In the genomic region with DNA sequence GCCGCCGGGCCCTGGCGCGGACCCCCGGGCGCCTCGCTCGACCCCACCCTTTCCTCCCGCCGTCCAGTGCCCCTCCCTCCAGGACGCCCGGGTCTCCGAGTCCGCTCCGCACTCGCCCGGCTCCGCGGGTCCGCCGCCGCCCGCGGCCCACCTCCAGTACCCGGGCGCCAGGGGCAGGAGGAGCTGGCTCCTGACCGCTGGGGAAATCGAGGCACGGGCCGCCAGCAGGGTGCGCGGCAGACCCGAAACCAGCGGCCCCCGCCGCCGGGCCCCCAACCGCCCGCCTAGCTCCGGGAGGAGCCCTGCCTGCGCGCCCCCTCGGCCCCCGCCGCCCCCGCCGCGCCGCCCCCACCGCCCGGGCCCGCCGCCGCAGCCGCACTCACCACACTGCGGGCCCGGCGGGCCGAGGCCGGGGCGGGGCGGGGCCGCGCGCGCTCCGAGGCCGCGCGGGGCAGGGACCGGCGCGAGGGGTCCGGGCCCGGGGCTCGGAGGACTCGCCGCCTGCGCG, we compare ENCODE assay signal across 9 cellular contexts. TPM values are rescaled to one million over a fixed set of nuclear protein-coding genes. Genes with fewer than 3 reads are reported as not detected.
DNase-seq lines count a peak whose midpoint lies in the region; ATAC-seq, FAIRE-seq and TF ChIP-seq lines count a peak whose summit lies in the region.
"Had no signal": no experiment of that assay in that cellular context is flagged by ENCODE, and none has a peak within 500 bp of the region (broad histone marks: within the 10 kb centered on the region; RNA-seq: fewer than 3 reads in every experiment).

No MANE protein-coding gene starts in this region.

- no peaks in the 10 kb centered on the region for H3K9me2 ChIP-seq in PC-3 (replicated peaks; ENCODE audit: low read length)

- H3K4me3 ChIP-seq in PC-3 (ENCODE audit: low read length) (peak overlapping the region; percentile 75), epithelial cell of esophagus (ENCODE audit: low read length) (peak overlapping the region; percentile 70), pancreas (peak overlapping the region; percentile 84 to 93 (median 90))

- H3K79me2 ChIP-seq in PC-3 (ENCODE audit: low read length): peaks cover 61% of the 10 kb centered on the region

- H3K9me3 ChIP-seq in PC-3 (ENCODE audit: low read length): no peaks in the 10 kb centered on the region
- no peaks in the 10 kb centered on the region for H3K9me3 ChIP-seq in pancreas

- TF ChIP-seq CTCF in PC-3 (conservative IDR thresholded peaks at IDR 0.05; ENCODE audit: low read depth, low read length) (no peak), epithelial cell of esophagus (IDR thresholded peaks at IDR 0.05; ENCODE audit: insufficient read depth, low read depth, low read length, missing control alignments) (no peak), pancreas (IDR thresholded peaks at IDR 0.05) (no peak)

- DNase-seq in Caki2 (ENCODE audit: low read depth): peak; percentile 30
- DNase-seq in PC-3: no peak
- DNase-seq in epithelial cell of esophagus (ENCODE audit: low read depth): no peak
- peak in 1 of 6 donors; percentile 84 for DNase-seq in pancreas
- DNase-seq in DMS114 treated with DMSO at 0.1 percent for 48 hours (lab: John Stamatoyannopoulos, UW; ENCODE audit: unreplicated experiment): no peak
- no peak for DNase-seq in posterior cingulate gyrus

- H3K36me3 ChIP-seq in PC-3 (ENCODE audit: low read depth, low read length) (peaks cover 2% of the 10 kb centered on the region; the same call in 1 of the 2 replicates), pancreas (peaks cover 0 to 6% (median 0%) of the 10 kb centered on the region in 3 donors)

- POLR2A ChIA-PET in PC-3 (lab: Charles Lee; ENCODE audit: unreplicated experiment): interaction anchor here (0.6 to 1.0 kb wide), 3 partner anchors 15 to 111 kb away, joined by 4 to 6 read pairs (median 4); a partner anchor contains a TSS

- no peaks in the 10 kb centered on the region for H3F3A ChIP-seq in PC-3 (ENCODE audit: low read length, unreplicated experiment)

- peak overlapping the region; percentile 87 for H3K4me2 ChIP-seq in PC-3 (ENCODE audit: low read length)

- no peaks in the 10 kb centered on the region for H4K20me1 ChIP-seq in PC-3 (ENCODE audit: low read length)

- BruUV-seq in PC-3 (replicated peaks; lab: Mats Ljungman, UMichigan): no TSS peak

- H3K27ac ChIP-seq in PC-3 (ENCODE audit: low read length) (peak overlapping the region; percentile 80), pancreas (peak overlapping the region; percentile 83 to 96 (median 92))

- peak; percentile 10 for ATAC-seq in GM21529 (IDR thresholded peaks at IDR 0.05; ENCODE audit: unreplicated experiment)
- ATAC-seq in PC-3: no peak
- no peak for ATAC-seq in pancreas
- ATAC-seq in GM21717 (IDR thresholded peaks at IDR 0.05; ENCODE audit: unreplicated experiment): no peak

- no peak overlapping the region for H2AFZ ChIP-seq in PC-3 (ENCODE audit: low read length)

- no peak for FAIRE-seq in pancreas (lab: Jason Lieb, UNC)

- H3K27me3 ChIP-seq in PC-3 (ENCODE audit: low read length) (no peaks in the 10 kb centered on the region), pancreas (no peaks in the 10 kb centered on the region)

- intact Hi-C loops in PC-3 (cut with micrococcal nuclease): loop anchor here (5.0 kb wide), 1 partner anchor 55 kb away; a partner anchor contains a TSS
- intact Hi-C loops in pancreas (cut with DNase I): no loop called here
- intact Hi-C loops in posterior cingulate gyrus (cut with DNase I): no loop called here

- WGBS in pancreas, 2 donors: 1% methylated on average over 35 to 80 of the region's 80 CpGs

- H3K9ac ChIP-seq in PC-3 (ENCODE audit: low read length): peak overlapping the region; percentile 80

- H3K4me1 ChIP-seq in PC-3 (ENCODE audit: insufficient read depth, low read length) (peaks cover 41% of the 10 kb centered on the region), pancreas (peaks cover 14 to 35% (median 20%) of the 10 kb centered on the region in 3 donors)

- CTCF ChIA-PET in PC-3 (lab: Charles Lee): interaction anchor here (1.0 to 1.1 kb wide), 2 partner anchors 10 to 104 kb away, joined by 3 to 10 read pairs; no protein-coding TSS in a partner anchor

- in situ Hi-C loops in Caki2 (cut with HindIII; ENCODE audit: low pct_unique_long_range_greater_than_20kb, low sequenced_read_pairs): no loop called here

RNA-seq across cellular contexts. Expression of a gene that starts 0.3 kb away (rescaled TPM):
- 45.2 and 67.3 TPM in 2 replicates for total RNA-seq in Caki2 (2014; rRNA removed; shearing (Covaris generic); ENCODE audit: low replicate concordance)
- total RNA-seq in PC-3 (2014; rRNA removed): 22.9 and 37.5 TPM in 2 replicates
- total RNA-seq in pancreas: 10 to 100 TPM in 1 of 6 donors, 1 to 10 TPM in 5; 6.4 to 11.1 (median 8.0) TPM
- polyA plus RNA-seq in pancreas: 1 to 10 TPM; 6.9 to 8.2 TPM

RNA-seq across cellular contexts. Expression of a gene that starts 9.2 kb away (rescaled TPM):
- total RNA-seq in Caki2 (2014; rRNA removed; shearing (Covaris generic); ENCODE audit: low replicate concordance): 46.1 and 67.8 TPM in 2 replicates
- total RNA-seq in PC-3 (2014; rRNA removed): 51.6 and 70.8 TPM in 2 replicates
- total RNA-seq in pancreas: 10 to 100 TPM in 5 of 6 donors, 1 to 10 TPM in 1; 9.6 to 18.1 (median 12.0) TPM
- polyA plus RNA-seq in pancreas: 10 to 100 TPM; 33.8 to 40.2 TPM

RNA-seq across cellular contexts. Expression of a gene that starts 9.9 kb away (rescaled TPM):
- total RNA-seq in Caki2 (2014; rRNA removed; shearing (Covaris generic); ENCODE audit: low replicate concordance): 272 and 283 TPM in 2 replicates
- total RNA-seq in PC-3 (2014; rRNA removed) (144 and 169 TPM in 2 replicates), pancreas (100 to 1,000 TPM in 1 of 6 donors, 10 to 100 TPM in 5; 30.6 to 158 (median 52.3) TPM)
- polyA plus RNA-seq in pancreas: 10 to 100 TPM; 25.4 to 36.9 TPM

RNA-seq across cellular contexts. Expression of a gene that starts 16.0 kb away (rescaled TPM):
- total RNA-seq in Caki2 (2014; rRNA removed; shearing (Covaris generic); ENCODE audit: low replicate concordance): 26.2 and 59.9 TPM in 2 replicates
- total RNA-seq in PC-3 (2014; rRNA removed) (33.3 and 42.7 TPM in 2 replicates), pancreas (10 to 100 TPM in 5 of 6 donors, 1 to 10 TPM in 1; 9.0 to 20.7 (median 15.0) TPM)
- polyA plus RNA-seq in pancreas: 10 to 100 TPM; 22.3 to 35.3 TPM

RNA-seq across cellular contexts. Expression of a gene that starts 19.8 kb away (rescaled TPM):
- total RNA-seq in Caki2 (2014; rRNA removed; shearing (Covaris generic); ENCODE audit: low replicate concordance): not detected in 2 replicates
- total RNA-seq in PC-3 (2014; rRNA removed) (not detected in 2 replicates), pancreas (not detected)
- polyA plus RNA-seq in pancreas: not detected
- total RNA-seq: RPMI7951 had no signal
